In genomic region chr15:100249096-100249815, GRCh38 we compare ENCODE assay signal across 17 cellular contexts.
DNase-seq lines count a peak whose midpoint lies in the region; ATAC-seq and TF ChIP-seq lines count a peak whose summit lies in the region.
"Had no signal": no experiment of that assay in that cellular context is flagged by ENCODE, and none has a peak within 500 bp of the region (broad histone marks: within the 10 kb centered on the region; RNA-seq: fewer than 3 reads in every experiment).

No MANE protein-coding gene starts in this region.

- H3K27ac ChIP-seq in RWPE2 (ENCODE audit: poor library complexity, severe bottlenecking) (no peak overlapping the region), coronary artery (no peak overlapping the region)
- H3K27ac ChIP-seq: KMS-11 had no signal

- H3K27ac Mint-ChIP-seq in osteocyte (ENCODE audit: unreplicated experiment), result no peak overlapping the region
- H3K27ac Mint-ChIP-seq: HFFc6 had no signal

- ATAC-seq in RWPE2 (ENCODE audit: low read depth), result no peak
- ATAC-seq in HG03280 (IDR thresholded peaks at IDR 0.05; ENCODE audit: unreplicated experiment), result no peak
- no peak for ATAC-seq in GM19035 (IDR thresholded peaks at IDR 0.05; ENCODE audit: unreplicated experiment)

- H3K36me3 Mint-ChIP-seq in osteocyte (ENCODE audit: unreplicated experiment), result peaks cover 2% of the 10 kb centered on the region

- H3K4me1 ChIP-seq in RWPE2 (ENCODE audit: insufficient read depth, poor library complexity, severe bottlenecking), result no peaks in the 10 kb centered on the region

- DNase-seq in RWPE2 (ENCODE audit: low spot score) (peak; percentile 51), coronary artery (ENCODE audit: low spot score) (peak; percentile 68), osteocyte (ENCODE audit: extremely low spot score, unreplicated experiment) (peak; percentile 78), ureter (ENCODE audit: low spot score) (peak; percentile 26), activated gamma-delta T cell treated with Interleukin-2 at 50 U/mL for 16 hours (no peak)
- DNase-seq: ACHN; C1 segment of cervical spinal cord; CD8-positive, alpha-beta memory T cell; HFFc6; MV-4-11; NCI-H1417 treated with DMSO at 0.1 percent for 48 hours; NCI-H187 treated with DMSO at 0.1 percent for 48 hours; NCI-H226; NCI-H524 treated with DMSO at 0.1 percent for 48 hours had no signal

- no peaks in the 10 kb centered on the region for H3K36me3 ChIP-seq in RWPE2 (ENCODE audit: low read depth)

- H3K4me1 Mint-ChIP-seq in osteocyte (ENCODE audit: unreplicated experiment), result no peaks in the 10 kb centered on the region
- H3K4me1 Mint-ChIP-seq: CD8-positive, alpha-beta memory T cell had no signal

- H3K4me3 ChIP-seq in RWPE2 (ENCODE audit: severe bottlenecking) (no peak overlapping the region), coronary artery (no peak overlapping the region)

- H3K9me3 ChIP-seq in RWPE2 (ENCODE audit: severe bottlenecking), result no peaks in the 10 kb centered on the region

- peaks cover 11% of the 10 kb centered on the region for H3K9me3 Mint-ChIP-seq in osteocyte (ENCODE audit: unreplicated experiment)
- H3K9me3 Mint-ChIP-seq: CD8-positive, alpha-beta memory T cell had no signal

- no peaks in the 10 kb centered on the region for H3K27me3 ChIP-seq in RWPE2 (ENCODE audit: insufficient read depth, poor library complexity, severe bottlenecking)

- TF ChIP-seq CTCF in RWPE2 (IDR thresholded peaks at IDR 0.05; ENCODE audit: poor library complexity, severe bottlenecking) (no peak), coronary artery (IDR thresholded peaks at IDR 0.05) (no peak), osteocyte (IDR thresholded peaks at IDR 0.05) (no peak)

- no peak overlapping the region for H3K4me3 Mint-ChIP-seq in osteocyte (ENCODE audit: unreplicated experiment)
- H3K4me3 Mint-ChIP-seq: CD8-positive, alpha-beta memory T cell; HFFc6 had no signal

- H3K27me3 Mint-ChIP-seq in osteocyte (ENCODE audit: unreplicated experiment), result no peaks in the 10 kb centered on the region
- H3K27me3 Mint-ChIP-seq: CD8-positive, alpha-beta memory T cell had no signal
